ENCODE assay signal across 15 cellular contexts in the genomic region with DNA sequence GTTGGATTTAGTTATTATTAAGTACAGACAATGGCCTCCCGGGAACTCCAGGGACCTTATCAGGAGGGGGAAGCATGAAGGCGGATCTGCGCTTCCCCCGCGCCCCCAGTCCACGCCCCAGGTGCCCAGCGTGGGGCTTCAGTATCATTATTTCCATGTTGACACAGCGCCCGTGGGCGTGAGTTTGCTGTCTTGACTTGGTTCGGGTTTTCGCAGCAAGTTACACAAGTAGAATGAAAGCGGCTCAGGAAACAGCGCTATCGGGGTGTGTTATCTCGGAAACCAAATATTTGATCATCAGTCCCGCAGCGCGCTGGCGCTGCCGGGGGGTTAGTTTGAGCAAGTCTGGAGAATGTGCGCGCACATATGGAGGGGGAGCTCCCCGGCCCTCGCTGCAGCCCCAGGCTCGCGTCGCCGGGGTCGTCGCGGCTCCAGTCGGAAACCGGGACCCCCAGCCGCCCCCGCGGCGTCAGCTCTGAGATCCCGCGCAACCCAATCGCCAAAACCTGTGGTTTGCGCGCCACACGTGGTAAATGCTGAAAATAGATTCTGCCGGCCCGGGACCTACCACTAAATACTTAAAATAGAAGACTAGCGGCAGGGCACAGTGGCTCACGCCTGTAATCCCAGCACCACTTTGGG. TPM values are rescaled to one million over a fixed set of nuclear protein-coding genes. Genes with fewer than 3 reads are reported as not detected.
DNase-seq lines count a peak whose midpoint lies in the region; ATAC-seq, FAIRE-seq and TF ChIP-seq lines count a peak whose summit lies in the region.
"Had no signal": no experiment of that assay in that cellular context is flagged by ENCODE, and none has a peak within 500 bp of the region (broad histone marks: within the 10 kb centered on the region; RNA-seq: fewer than 3 reads in every experiment).

No MANE protein-coding gene starts in this region.

- no peaks in the 10 kb centered on the region for H3K36me3 Mint-ChIP-seq in mesothelial cell of epicardium
- H3K36me3 Mint-ChIP-seq in activated CD8-positive, alpha-beta memory T cell treated with anti-CD3 and anti-CD28 coated beads, Interleukin-2, amount 10 ng/mL, durations not matched to agents 7 days and 5 days: no peaks in the 10 kb centered on the region

- TF ChIP-seq POLR2A in A549 (IDR thresholded peaks at IDR 0.05; ENCODE audit: low read length): no peak

- H3K4me3 ChIP-seq in A549: peak overlapping the region; percentile 47; the same call in 2 of the 3 replicates
- H3K4me3 ChIP-seq in HEK293 (ENCODE audit: low read depth, low read length): peak overlapping the region; percentile 18

- TF ChIP-seq CTCF in A549 (IDR thresholded peaks at IDR 0.05) (no peak), HEK293 (tag by site-specific recombination; IDR thresholded peaks at IDR 0.05) (peak; percentile 74), mesothelial cell of epicardium (IDR thresholded peaks at IDR 0.05; ENCODE audit: unreplicated experiment) (no peak)

- FAIRE-seq in A549 (lab: Jason Lieb, UNC): no peak
- FAIRE-seq: colon, GM18507 had no signal

- no peak for TF ChIP-seq RAD21 in A549 (conservative IDR thresholded peaks at IDR 0.05 in 1 of 2, IDR thresholded peaks at IDR 0.05 in 1 of 2)

- peaks cover 62% of the 10 kb centered on the region for H3K4me1 Mint-ChIP-seq in mesothelial cell of epicardium
- no peaks in the 10 kb centered on the region for H3K4me1 Mint-ChIP-seq in activated CD8-positive, alpha-beta memory T cell treated with anti-CD3 and anti-CD28 coated beads, Interleukin-2, amount 10 ng/mL, durations not matched to agents 7 days and 5 days

- H3K9me3 ChIP-seq in A549 (no peaks in the 10 kb centered on the region), HEK293 (ENCODE audit: control insufficient read depth, insufficient read depth, low read depth, low read length) (no peaks in the 10 kb centered on the region)
- H3K9me3 ChIP-seq: heart right ventricle had no signal

- H3K4me3 Mint-ChIP-seq in mesothelial cell of epicardium: peak overlapping the region; percentile 78
- no peak overlapping the region for H3K4me3 Mint-ChIP-seq in activated CD8-positive, alpha-beta memory T cell treated with anti-CD3 and anti-CD28 coated beads, Interleukin-2, amount 10 ng/mL, durations not matched to agents 7 days and 5 days
- H3K4me3 Mint-ChIP-seq: activated T-cell treated with anti-CD3 and anti-CD28 coated beads, Interleukin-2, amount 50 U/mL, for 4 hours had no signal

- H3K4me1 ChIP-seq in A549: peaks cover 24% of the 10 kb centered on the region
- H3K4me1 ChIP-seq in HEK293 (ENCODE audit: control insufficient read depth, insufficient read depth, low read length): peaks cover 18% of the 10 kb centered on the region

- H3K36me3 ChIP-seq in HEK293 (ENCODE audit: control insufficient read depth in 2 of 2, insufficient read depth in 1 of 2, low read length in 2 of 2): no peaks in the 10 kb centered on the region
- H3K36me3 ChIP-seq: heart right ventricle had no signal

- no peaks in the 10 kb centered on the region for H3K9me3 Mint-ChIP-seq in mesothelial cell of epicardium
- no peaks in the 10 kb centered on the region for H3K9me3 Mint-ChIP-seq in activated CD8-positive, alpha-beta memory T cell treated with anti-CD3 and anti-CD28 coated beads, Interleukin-2, amount 10 ng/mL, durations not matched to agents 7 days and 5 days (ENCODE audit: low read depth)
- H3K9me3 Mint-ChIP-seq: activated T-cell treated with anti-CD3 and anti-CD28 coated beads, Interleukin-2, amount 50 U/mL, for 4 hours had no signal

- peak overlapping the region; percentile 91 for H3K27ac Mint-ChIP-seq in mesothelial cell of epicardium
- no peak overlapping the region for H3K27ac Mint-ChIP-seq in activated CD8-positive, alpha-beta memory T cell treated with anti-CD3 and anti-CD28 coated beads, Interleukin-2, amount 10 ng/mL, durations not matched to agents 7 days and 5 days

- TF ChIP-seq EP300 in A549 (IDR thresholded peaks at IDR 0.05): no peak

- H3K27me3 Mint-ChIP-seq in mesothelial cell of epicardium (ENCODE audit: low read depth): peaks cover 36% of the 10 kb centered on the region
- peaks cover 90% of the 10 kb centered on the region for H3K27me3 Mint-ChIP-seq in activated CD8-positive, alpha-beta memory T cell treated with anti-CD3 and anti-CD28 coated beads, Interleukin-2, amount 10 ng/mL, durations not matched to agents 7 days and 5 days

- H3K27ac ChIP-seq in A549 (no peak overlapping the region), HEK293 (ENCODE audit: extremely low read depth, low read depth, low read length) (peak overlapping the region; percentile 68; the same call in 1 of the 2 replicates), caudate nucleus (ENCODE audit: low read depth, low read length) (peak overlapping the region; percentile 48)

- DNase-seq in A549 (ENCODE audit: low read depth in 1 of 2, low spot score in 1 of 2): no peak
- DNase-seq in caudate nucleus (lab: John Stamatoyannopoulos, UW): no peak
- DNase-seq in mesothelial cell of epicardium (ENCODE audit: low spot score in 2 of 2, unreplicated experiment in 2 of 2): no peak
- DNase-seq in NCI-H446 (lab: John Stamatoyannopoulos, UW): no peak
- DNase-seq in DMS153 (lab: John Stamatoyannopoulos, UW): no peak
- no peak for DNase-seq in activated CD8-positive, alpha-beta memory T cell treated with anti-CD3 and anti-CD28 coated beads, Interleukin-2, amount 10 ng/mL, durations not matched to agents 7 days and 5 days
- DNase-seq: activated T-cell treated with anti-CD3 and anti-CD28 coated beads, Interleukin-2, amount 50 U/mL, for 4 hours; COR-L47; HCEC 1CT had no signal

- H3K4me2 ChIP-seq in A549: peak overlapping the region; percentile 94

- POLR2A ChIA-PET in A549 (lab: Yijun Ruan, JAX): no interaction called here
- POLR2A ChIA-PET in HEK293 (lab: Yijun Ruan, JAX): interaction anchor here (0.6 kb wide), 1 partner anchor 167 kb away, joined by 5 read pairs; no protein-coding TSS in a partner anchor

- ATAC-seq in A549 (no peak), GM21360 (IDR thresholded peaks at IDR 0.05; ENCODE audit: unreplicated experiment) (no peak)
- ATAC-seq in activated CD8-positive, alpha-beta memory T cell treated with anti-CD3 and anti-CD28 coated beads, Interleukin-2, amount 10 ng/mL, durations not matched to agents 7 days and 5 days: no peak

- CTCF ChIA-PET in A549 (lab: Yijun Ruan, JAX) (interaction anchor here (0.9 kb wide), 1 partner anchor 16 kb away, joined by 3 read pairs; no protein-coding TSS in a partner anchor), HEK293 (lab: Yijun Ruan, JAX) (interaction anchor here (2.5 kb wide), 1 partner anchor 69 kb away, joined by 8 read pairs; no protein-coding TSS in a partner anchor)
- CTCF ChIA-PET in activated CD8-positive, alpha-beta memory T cell treated with anti-CD3 and anti-CD28 coated beads, Interleukin-2, amount 10 ng/mL, durations not matched to agents 7 days and 5 days (lab: Charles Lee): no interaction called here

- WGBS in A549 (ENCODE audit: missing lambda C conversion rate): 19% methylated on average over 13 of the region's 48 CpGs

TF ChIP-seq in A549, 52 proteins besides CTCF, POLR2A, EP300 and RAD21:
- no peak for TF ChIP-seq TP53 (CRISPR knock-in tag; IDR thresholded peaks at IDR 0.05)
- TF ChIP-seq, protein P1, sequence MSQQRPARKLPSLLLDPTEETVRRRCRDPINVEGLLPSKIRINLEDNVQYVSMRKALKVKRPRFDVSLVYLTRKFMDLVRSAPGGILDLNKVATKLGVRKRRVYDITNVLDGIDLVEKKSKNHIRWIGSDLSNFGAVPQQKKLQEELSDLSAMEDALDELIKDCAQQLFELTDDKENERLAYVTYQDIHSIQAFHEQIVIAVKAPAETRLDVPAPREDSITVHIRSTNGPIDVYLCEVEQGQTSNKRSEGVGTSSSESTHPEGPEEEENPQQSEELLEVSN (IDR thresholded peaks at IDR 0.05; ENCODE audit: borderline replicate concordance, low read depth): peak; percentile 35; the same call in 1 of the 2 replicates
TF ChIP-seq in A549: peak in this region for 1.

TF ChIP-seq in HEK293, 187 proteins besides CTCF, POLR2A, EP300 and RAD21 (continues in another document):
- TF ChIP-seq GLIS1 (tag by site-specific recombination; IDR thresholded peaks at IDR 0.05) (peak; percentile 40), ZNF221 (tag by site-specific recombination; IDR thresholded peaks at IDR 0.05; ENCODE audit: borderline replicate concordance) (no peak), ZNF707 (tag by site-specific recombination; IDR thresholded peaks at IDR 0.05) (no peak), ZNF510 (tag by site-specific recombination; IDR thresholded peaks at IDR 0.05; ENCODE audit: insufficient replicate concordance) (no peak)
- TF ChIP-seq, protein P2, sequence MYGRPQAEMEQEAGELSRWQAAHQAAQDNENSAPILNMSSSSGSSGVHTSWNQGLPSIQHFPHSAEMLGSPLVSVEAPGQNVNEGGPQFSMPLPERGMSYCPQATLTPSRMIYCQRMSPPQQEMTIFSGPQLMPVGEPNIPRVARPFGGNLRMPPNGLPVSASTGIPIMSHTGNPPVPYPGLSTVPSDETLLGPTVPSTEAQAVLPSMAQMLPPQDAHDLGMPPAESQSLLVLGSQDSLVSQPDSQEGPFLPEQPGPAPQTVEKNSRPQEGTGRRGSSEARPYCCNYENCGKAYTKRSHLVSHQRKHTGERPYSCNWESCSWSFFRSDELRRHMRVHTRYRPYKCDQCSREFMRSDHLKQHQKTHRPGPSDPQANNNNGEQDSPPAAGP (tag by site-specific recombination; IDR thresholded peaks at IDR 0.05): no peak; the same call in 1 of the 2 replicates

RNA-seq across cellular contexts. Expression of a gene that starts 2.2 kb away (rescaled TPM):
- polyA plus RNA-seq in A549 (2011; rRNA removed) (0.08 and 0.16 TPM in 2 replicates), A549 (2017; fragmentation: RNase III; extraction: RNeasy Plus Mini Kit Qiagen cat#74134 plus additional on column Dnase treatment) (0.09 to 0.22 TPM (median 0.18 TPM) in 3 replicates)
- 0.17 and 0.35 TPM in 2 replicates for polyA plus RNA-seq in A549 (2012; cell fraction: cytosol; rRNA removed)
- polyA plus RNA-seq in A549 (2012; cell fraction: nucleus; rRNA removed): 0.45 and 0.53 TPM in 2 replicates
- polyA minus RNA-seq in A549 (2011; rRNA and poly(A)+ RNA removed): not detected in 2 replicates
- total RNA-seq in mesothelial cell of epicardium: 22.2 to 23.8 TPM (median 23.0 TPM) in 3 replicates
- not detected for total RNA-seq in activated CD8-positive, alpha-beta memory T cell treated with anti-CD3 and anti-CD28 coated beads, Interleukin-2, amount 10 ng/mL, durations not matched to agents 7 days and 5 days
- total RNA-seq: osteocyte had no signal

Comparison
In these comparisons a context has a peak if more than half of its experiments do, and no peak if none do; other contexts are left out.
1. H3K27ac ChIP-seq: peak in HEK293 (single experiment) and caudate nucleus (single experiment); none in A549 (0 of 2).
2. RNA of a gene that starts 2.2 kb away (total RNA-seq): 22.2 to 23.8 TPM in mesothelial cell of epicardium; not detected in activated CD8-positive, alpha-beta memory T cell treated with anti-CD3 and anti-CD28 coated beads, Interleukin-2, amount 10 ng/mL, durations not matched to agents 7 days and 5 days; every median in the first group is over 10 times any median in the second.